24 cellular contexts compared by ENCODE assay signal in the genomic region with DNA sequence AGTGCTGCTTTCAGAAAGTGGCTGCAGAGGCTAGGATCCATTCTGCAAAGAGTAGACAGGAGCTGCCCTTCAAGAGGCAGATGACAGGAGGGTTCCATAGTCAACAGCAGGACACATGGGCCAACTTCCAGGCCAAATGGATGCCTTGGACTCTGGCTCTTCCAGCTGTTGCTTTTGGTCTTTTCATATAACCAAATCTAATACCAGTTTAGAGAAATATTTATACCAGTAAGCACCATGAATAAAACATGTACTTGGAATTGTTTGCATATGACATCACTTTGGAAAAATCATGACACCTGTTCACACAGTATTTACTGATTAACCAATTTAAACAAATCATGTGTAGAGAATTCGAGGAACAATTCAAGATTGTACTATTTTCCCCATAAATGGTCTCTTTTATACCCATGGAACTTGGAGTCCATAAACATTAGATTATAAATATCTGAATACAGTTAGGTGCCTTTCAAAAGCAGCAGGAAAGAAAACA.
"Had no signal": no experiment of that assay in that cellular context is flagged by ENCODE, and none has a peak within 500 bp of the region (broad histone marks: within the 10 kb centered on the region; RNA-seq: fewer than 3 reads in every experiment).

No MANE protein-coding gene starts in this region.

- ATAC-seq: HepG2, Panc1, PC-3, SK-N-SH treated with all-trans-retinoic acid at 6 μM for 48 hours had no signal

- H3K36me3 ChIP-seq: MG63 had no signal

- H3K27ac ChIP-seq: RWPE1 had no signal

- DNase-seq: IMR-90; Karpas-422; KG1; MG63; NCI-H1105; NCI-H1417; NCI-H1436 treated with DMSO at 0.1 percent for 48 hours; NCI-H1694; NCI-H187 treated with DMSO at 0.1 percent for 48 hours; NCI-H2029 treated with DMSO at 0.1 percent for 48 hours; NCI-H2107; NCI-H226; NCI-H446; NCI-H510A; NCI-H524 treated with DMSO at 0.1 percent for 48 hours; NCI-H748 treated with DMSO at 0.1 percent for 48 hours; NK-92 treated with Interleukin-12 subunit alpha and Interleukin-12 subunit beta, amount 100 ng/mL, for 24 hours; PC-3; SHP77; T-helper 1 cell had no signal

- H3K27me3 ChIP-seq: MG63 had no signal

- H3K4me3 ChIP-seq: MG63 had no signal

- H3K9me3 ChIP-seq: MG63 had no signal
